In genomic region chr16:10942352-10943297, GRCh38 we compare ENCODE assay signal across 8 cellular contexts. TPM values are rescaled to one million over a fixed set of nuclear protein-coding genes. Genes with fewer than 3 reads are reported as not detected.
DNase-seq lines count a peak whose midpoint lies in the region; ATAC-seq, FAIRE-seq and TF ChIP-seq lines count a peak whose summit lies in the region.

Gene DEXI, minus strand, starts transcription at chr16:10942468. Its CDS starts 463 bp downstream, at chr16:10942005.

- intact Hi-C loops in left ventricle myocardium superior (cut with micrococcal nuclease), result no loop called here
- intact Hi-C loops in vagina (cut with DNase I), result no loop called here

- H3K9me3 ChIP-seq in T-helper 17 cell (ENCODE audit: control insufficient read depth, low read length, poor library complexity, severe bottlenecking) (no peaks in the 10 kb centered on the region), vagina (no peaks in the 10 kb centered on the region)

- peak; percentile 88 for FAIRE-seq in GM12891 (lab: Jason Lieb, UNC)

- H3K36me3 Mint-ChIP-seq in T-helper 17 cell (ENCODE audit: low read depth), result peaks cover 4% of the 10 kb centered on the region

- peak within 1 kb of the TSS; percentile 92 for H3K4me3 Mint-ChIP-seq in T-helper 17 cell

- peak; percentile 99 for DNase-seq in GM12891 (ENCODE audit: insufficient read length, low spot score)
- peak; percentile 54 for DNase-seq in NCI-H1436 treated with DMSO at 0.1 percent for 48 hours (lab: John Stamatoyannopoulos, UW)
- DNase-seq in T-helper 17 cell, result peak; percentile 95 to 96 (median 95)
- peak; percentile 39 to 98 (median 91) for DNase-seq in amygdala (lab: John Stamatoyannopoulos, UW)
- peak; percentile 98 for DNase-seq in left ventricle myocardium superior
- DNase-seq in putamen (ENCODE audit: low spot score), result peak; percentile 94
- peak in 1 of 2 donors; percentile 94 for DNase-seq in vagina (ENCODE audit: extremely low spot score in 2 of 2)

- peak within 1 kb of the TSS; percentile 80 for H3K4me3 ChIP-seq in vagina

- H3K4me1 ChIP-seq in vagina, result peaks cover 82% of the 10 kb centered on the region

- H3K27me3 Mint-ChIP-seq in T-helper 17 cell, result no peaks in the 10 kb centered on the region

- peaks cover 64% of the 10 kb centered on the region for H3K4me1 Mint-ChIP-seq in T-helper 17 cell

- no peaks in the 10 kb centered on the region for H3K36me3 ChIP-seq in vagina

- ATAC-seq in HG02798 (IDR thresholded peaks at IDR 0.05; ENCODE audit: poor library complexity, unreplicated experiment) (peak; percentile 77), T-helper 17 cell (peak; percentile 82), left ventricle myocardium superior (peak; percentile 75)

- H3K27me3 ChIP-seq in vagina, result no peaks in the 10 kb centered on the region

- TF ChIP-seq CTCF in vagina (IDR thresholded peaks at IDR 0.05), result peak in 1 of 3 experiments; percentile 41

- TF ChIP-seq POLR2A in GM12891 (IDR thresholded peaks at IDR 0.05; ENCODE audit: low read depth, low read length) (no peak), vagina (IDR thresholded peaks at IDR 0.05) (peak in 1 of 2 donors; percentile 46)

- peak within 1 kb of the TSS; percentile 83 for H3K27ac ChIP-seq in vagina

- H3K27ac Mint-ChIP-seq in T-helper 17 cell, result peak within 1 kb of the TSS; percentile 84

TF ChIP-seq in GM12891, 5 proteins besides CTCF, POLR2A, EP300 and RAD21:
- TF ChIP-seq POLR2AphosphoS5 (IDR thresholded peaks at IDR 0.05; ENCODE audit: low read depth, low read length), result no peak
- TF ChIP-seq TAF1 (IDR thresholded peaks at IDR 0.05; ENCODE audit: low read depth, low read length), result no peak
- no peak for TF ChIP-seq PAX5 (IDR thresholded peaks at IDR 0.05; ENCODE audit: insufficient read depth, low read length, severe bottlenecking)
- no peak for TF ChIP-seq SPI1 (IDR thresholded peaks at IDR 0.05; ENCODE audit: low read depth, low read length)
- no peak for TF ChIP-seq POU2F2 (IDR thresholded peaks at IDR 0.05; ENCODE audit: low read depth, low read length)

RNA-seq across cellular contexts. Expression of gene DEXI, which starts in this region (rescaled TPM):
- 8.4 TPM for polyA plus RNA-seq in GM12891 (2012; ENCODE audit: low read depth, missing spikeins)
- total RNA-seq in T-helper 17 cell (10 to 100 TPM; 14.2 to 15.1 TPM), left ventricle myocardium superior (124 TPM), vagina (67.5 TPM)
